ENCODE assay signal across 1 cellular context in genomic region chr2:111912547-111912946, GRCh38.
TF ChIP-seq lines count a peak whose summit lies in the region.

No MANE protein-coding gene starts in this region.

TF ChIP-seq in HepG2, 621 proteins besides CTCF, POLR2A, EP300 and RAD21 (continued from another document):
- peak in 1 of 2 experiments; percentile 89; a peak in 2 of 4 replicates for TF ChIP-seq ATF4 (CRISPR knock-in tag; IDR thresholded peaks at IDR 0.05)
- TF ChIP-seq CEBPG (CRISPR knock-in tag; IDR thresholded peaks at IDR 0.05): peak; percentile 79
- 0 out of 2 replicates have a peak, but pooled peaks have one; percentile 18 for TF ChIP-seq ATF3 (CRISPR knock-in tag; IDR thresholded peaks at IDR 0.05)
- TF ChIP-seq FOSL2 (CRISPR knock-in tag; IDR thresholded peaks at IDR 0.05): peak; percentile 42; the same call in 1 of the 2 replicates
- TF ChIP-seq KMT2B (CRISPR knock-in tag; IDR thresholded peaks at IDR 0.05): no peak
- no peak for TF ChIP-seq ZNF609 (CRISPR knock-in tag; IDR thresholded peaks at IDR 0.05; ENCODE audit: borderline replicate concordance)
- peak; percentile 75 for TF ChIP-seq GATAD2A (CRISPR knock-in tag; IDR thresholded peaks at IDR 0.05)
- no peak for TF ChIP-seq THAP9 (CRISPR knock-in tag; IDR thresholded peaks at IDR 0.05; ENCODE audit: borderline replicate concordance)
- no peak for TF ChIP-seq RFXANK (CRISPR knock-in tag; IDR thresholded peaks at IDR 0.05)
- no peak for TF ChIP-seq AHDC1 (CRISPR knock-in tag; IDR thresholded peaks at IDR 0.05; ENCODE audit: borderline replicate concordance)
